In the genomic region with DNA sequence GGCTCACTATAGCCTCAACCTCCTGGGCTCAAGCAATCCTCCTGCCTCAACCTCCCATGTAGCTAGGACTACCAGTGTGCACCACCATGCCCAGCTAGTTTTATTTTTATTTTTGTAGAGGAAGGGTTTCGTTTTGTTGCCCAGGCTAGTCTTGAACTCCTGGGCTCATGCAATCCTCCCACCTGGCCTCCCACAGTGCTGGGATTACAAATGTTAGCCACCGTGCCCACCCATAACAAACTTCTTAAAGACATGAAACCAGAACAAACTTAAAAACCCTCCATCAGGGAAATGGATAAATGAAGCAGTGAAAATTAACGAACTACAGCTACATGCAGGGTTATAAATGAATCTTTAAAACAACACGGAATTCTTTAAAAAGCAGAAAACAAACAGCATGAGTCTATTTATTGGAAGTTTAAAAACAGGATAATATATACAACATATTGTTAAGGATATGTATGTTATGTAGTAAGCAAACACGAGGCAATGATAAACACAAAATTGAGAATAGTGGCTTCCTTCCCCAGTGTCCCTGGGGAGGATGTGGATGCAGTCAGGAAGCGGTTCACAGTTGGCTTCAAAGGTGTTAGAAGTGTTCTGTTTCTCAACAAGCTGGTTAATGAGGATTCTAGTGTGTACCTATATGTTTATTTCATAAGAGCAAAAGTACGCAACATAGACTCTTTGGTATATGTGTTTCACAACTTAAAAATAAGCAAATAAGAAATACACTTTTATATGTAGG, we compare ENCODE assay signal across 27 cellular contexts.
"Had no signal": no experiment of that assay in that cellular context is flagged by ENCODE, and none has a peak within 500 bp of the region (broad histone marks: within the 10 kb centered on the region; RNA-seq: fewer than 3 reads in every experiment).

No MANE protein-coding gene starts in this region.

- H3K4me2 ChIP-seq: smooth muscle cell had no signal

- H3K4me3 ChIP-seq: esophagus squamous epithelium, heart right ventricle, left lung, prostate gland, right atrium auricular region, smooth muscle cell, suprapubic skin, transverse colon, upper lobe of right lung, uterus had no signal

- H3K27me3 ChIP-seq: esophagus squamous epithelium, left lung, right atrium auricular region, suprapubic skin, transverse colon, upper lobe of right lung, uterus had no signal

- DNase-seq: effector memory CD8-positive, alpha-beta T cell; erythroblast; esophagus squamous epithelium; foreskin melanocyte; glutamatergic neuron; heart right ventricle; hippocampal formation; left cardiac atrium; left lung; naive thymus-derived CD8-positive, alpha-beta T cell; nephron progenitor cell; nucleus accumbens; stimulated activated CD4-positive, alpha-beta T cell treated with anti-CD3 and anti-CD28 coated beads, Interleukin-12 subunit alpha, Interleukin-12 subunit beta, amount 100 ng/mL, for 4 hours; stimulated activated CD4-positive, alpha-beta T cell treated with anti-CD3 and anti-CD28 coated beads, Interleukin-1b, Interleukin-23, amount 100 ng/mL, for 48 hours; stimulated activated CD4-positive, alpha-beta T cell treated with anti-CD3 and anti-CD28 coated beads, Interleukin-4, amount 100 ng/mL, for 1 hour; stimulated activated CD8-positive, alpha-beta memory T cell treated with anti-CD3 and anti-CD28 coated beads, Interleukin-4, amount 100 ng/mL, for 48 hours; stimulated activated naive CD4-positive, alpha-beta T cell; stimulated activated naive CD8-positive, alpha-beta T cell treated with anti-CD3 and anti-CD28 coated beads, Interleukin-15, amount 100 ng/mL, for 72 hours; transverse colon; upper lobe of right lung; uterus had no signal

- H3K36me3 ChIP-seq: esophagus squamous epithelium, heart right ventricle, left lung, prostate gland, right atrium auricular region, suprapubic skin, transverse colon, upper lobe of right lung, uterus had no signal

- FAIRE-seq: endometrium, islet of Langerhans had no signal

- H3K4me1 ChIP-seq: esophagus squamous epithelium, heart right ventricle, left lung, prostate gland, right atrium auricular region, suprapubic skin, transverse colon, upper lobe of right lung, uterus had no signal

- H3K27ac ChIP-seq: esophagus squamous epithelium, heart right ventricle, left lung, prostate gland, right atrium auricular region, suprapubic skin, transverse colon, upper lobe of right lung, uterus had no signal

- H3K9me3 ChIP-seq: esophagus squamous epithelium, heart right ventricle, left lung, prostate gland, right atrium auricular region, suprapubic skin, transverse colon, upper lobe of right lung, uterus had no signal
